16 cellular contexts compared by ENCODE assay signal in the genomic region with DNA sequence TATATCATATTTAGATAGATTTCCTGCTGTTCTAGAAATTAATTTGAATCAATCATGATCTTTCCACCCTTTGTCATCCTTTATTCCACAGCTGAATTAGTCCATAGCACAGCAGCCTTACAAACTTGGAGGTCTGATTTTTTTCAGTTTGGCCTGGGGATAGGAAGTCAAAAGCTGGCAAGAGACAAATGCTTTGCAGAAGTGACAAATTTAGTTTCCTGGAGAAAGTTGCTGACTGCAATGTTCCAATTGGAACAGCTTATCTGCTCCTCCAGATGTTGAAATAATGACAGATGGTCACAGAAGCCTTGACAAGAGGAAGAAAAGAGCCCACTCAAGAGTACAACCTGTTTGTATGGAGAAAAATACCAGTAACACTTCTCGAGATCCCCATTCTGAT.
DNase-seq lines count a peak whose midpoint lies in the region; ATAC-seq and TF ChIP-seq lines count a peak whose summit lies in the region.
"Had no signal": no experiment of that assay in that cellular context is flagged by ENCODE, and none has a peak within 500 bp of the region (broad histone marks: within the 10 kb centered on the region; RNA-seq: fewer than 3 reads in every experiment).

No MANE protein-coding gene starts in this region.

- no peak overlapping the region for H3K4me3 ChIP-seq in aorta (ENCODE audit: low read length in 2 of 2)
- no peak overlapping the region for H3K4me3 ChIP-seq in psoas muscle
- no peak overlapping the region for H3K4me3 ChIP-seq in suprapubic skin
- H3K4me3 ChIP-seq: GM12878, GM23248 had no signal

- no peak for ATAC-seq in aorta (ENCODE audit: low FRiP score)
- no peak for ATAC-seq in psoas muscle
- ATAC-seq: GM12878 had no signal

- no peak for TF ChIP-seq CTCF in psoas muscle (IDR thresholded peaks at IDR 0.05)
- no peak for TF ChIP-seq CTCF in suprapubic skin (IDR thresholded peaks at IDR 0.05)

- H3K27ac ChIP-seq in aorta (ENCODE audit: low read depth in 1 of 2, low read length in 2 of 2): no peak overlapping the region
- no peak overlapping the region for H3K27ac ChIP-seq in psoas muscle
- no peak overlapping the region for H3K27ac ChIP-seq in suprapubic skin
- H3K27ac ChIP-seq: GM23248 had no signal

- 8 to 27% methylated on average over 1 of the region's 1 CpG for WGBS in aorta, 2 donors
- WGBS in psoas muscle, 3 donors: 20 to 32% (median 29%) methylated on average over 1 of the region's 1 CpG
- WGBS in suprapubic skin: 38% methylated on average over 1 of the region's 1 CpG

- no peaks in the 10 kb centered on the region for H3K36me3 ChIP-seq in aorta (ENCODE audit: control insufficient read depth in 1 of 2, insufficient read depth in 2 of 2, low read length in 1 of 2)
- H3K36me3 ChIP-seq in psoas muscle (ENCODE audit: insufficient read depth in 1 of 2, low read depth in 1 of 2): no peaks in the 10 kb centered on the region
- no peaks in the 10 kb centered on the region for H3K36me3 ChIP-seq in suprapubic skin
- H3K36me3 ChIP-seq: BE2C had no signal

- DNase-seq in CMK (ENCODE audit: low read depth): peak; percentile 36
- DNase-seq in Kasumi-1 (lab: John Stamatoyannopoulos, UW): peak; percentile 37 to 55
- DNase-seq in UCSD-AML1 (lab: John Stamatoyannopoulos, UW; ENCODE audit: unreplicated experiment): peak; percentile 8
- DNase-seq in left kidney (ENCODE audit: low read depth, low spot score): peak; percentile 11
- no peak for DNase-seq in aorta
- DNase-seq in psoas muscle: no peak
- no peak for DNase-seq in midbrain (lab: John Stamatoyannopoulos, UW)
- DNase-seq in suprapubic skin (ENCODE audit: low spot score in 2 of 2): no peak
- DNase-seq: BE2C; CD4-positive, alpha-beta memory T cell; DND-41; GM23248; NCI-H1930; NCI-H446; NCI-H748 treated with DMSO at 0.1 percent for 48 hours had no signal

- no peak for TF ChIP-seq EP300 in suprapubic skin (IDR thresholded peaks at IDR 0.05)

- H3K9me3 ChIP-seq in aorta (ENCODE audit: control insufficient read depth, low read length): no peaks in the 10 kb centered on the region
- no peaks in the 10 kb centered on the region for H3K9me3 ChIP-seq in psoas muscle
- H3K9me3 ChIP-seq in suprapubic skin: no peaks in the 10 kb centered on the region
- H3K9me3 ChIP-seq: BE2C had no signal

- no peak for TF ChIP-seq POLR2A in suprapubic skin (IDR thresholded peaks at IDR 0.05)

- H3K27me3 ChIP-seq in aorta (ENCODE audit: control insufficient read depth in 1 of 2, insufficient read depth in 2 of 2, low read length in 1 of 2) (no peaks in the 10 kb centered on the region), psoas muscle (ENCODE audit: insufficient read depth in 3 of 3, low read length in 2 of 3) (no peaks in the 10 kb centered on the region), suprapubic skin (no peaks in the 10 kb centered on the region)
- H3K27me3 ChIP-seq: BE2C had no signal

- no peaks in the 10 kb centered on the region for H3K4me1 ChIP-seq in aorta (ENCODE audit: control insufficient read depth in 1 of 2, insufficient read depth in 2 of 2, low read length in 2 of 2)
- no peaks in the 10 kb centered on the region for H3K4me1 ChIP-seq in psoas muscle
- H3K4me1 ChIP-seq in suprapubic skin: no peaks in the 10 kb centered on the region
- H3K4me1 ChIP-seq: BE2C had no signal

- intact Hi-C loops in aorta (cut with DNase I) (no loop called here), psoas muscle (cut with DNase I) (no loop called here)

Comparison
In these comparisons a context has a peak if more than half of its experiments do, and no peak if none do; other contexts are left out.
1. DNase-seq: peak in CMK (single experiment), Kasumi-1 (2 of 2), UCSD-AML1 (single experiment) and left kidney (single experiment); none in aorta (0 of 2), psoas muscle (0 of 2), midbrain (single experiment) and suprapubic skin (0 of 2).